ENCODE assay signal across 3 cellular contexts in the genomic region with DNA sequence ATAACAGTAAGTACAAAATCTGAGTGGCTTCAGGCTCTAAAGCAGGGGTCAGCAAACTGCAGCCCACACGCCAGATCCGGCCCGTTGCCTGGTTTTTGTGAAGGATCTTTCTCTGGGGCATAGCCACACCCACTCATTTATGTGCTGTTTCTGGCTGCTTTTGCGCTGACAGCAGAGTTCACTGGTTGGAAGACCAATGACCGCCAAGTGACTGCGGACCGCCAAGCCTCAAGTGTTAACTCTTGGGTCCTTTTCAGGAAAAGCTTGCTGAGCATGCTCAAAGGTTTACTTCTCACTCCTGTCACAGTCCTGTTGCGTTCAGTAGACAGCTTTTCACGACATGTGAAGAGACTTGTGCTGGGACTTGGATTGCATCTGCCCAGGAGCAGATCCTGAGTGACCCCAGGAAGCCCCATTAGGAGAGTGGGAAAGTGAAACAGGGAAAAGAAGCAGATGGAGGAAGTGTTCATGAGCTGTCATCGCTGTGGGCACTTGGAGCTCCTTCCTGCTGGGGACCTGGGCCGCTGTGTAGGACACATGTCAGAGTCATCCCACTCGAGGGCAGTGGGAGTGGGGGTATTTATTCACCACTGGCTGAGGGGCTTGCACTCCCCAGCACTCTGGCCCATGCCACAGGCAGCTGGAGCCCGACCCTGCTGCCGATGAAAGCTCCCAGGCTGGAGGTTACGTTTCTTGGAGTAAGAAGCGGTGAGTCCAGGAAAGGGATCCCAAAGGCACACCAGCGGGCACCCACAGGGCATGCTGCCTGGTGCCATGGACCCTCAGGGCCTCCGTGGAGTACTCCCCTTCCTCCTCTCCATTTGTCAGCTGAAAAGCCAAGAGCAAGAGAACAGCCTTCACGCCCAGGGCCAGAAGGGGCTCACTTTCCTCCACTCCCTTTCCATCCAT.
TF ChIP-seq lines count a peak whose summit lies in the region.

No MANE protein-coding gene starts in this region.

TF ChIP-seq in liver, 16 proteins besides CTCF, POLR2A, EP300 and RAD21:
- TF ChIP-seq NR2F2 (IDR thresholded peaks at IDR 0.05) (peak; percentile 50), HNF4A (conservative IDR thresholded peaks at IDR 0.05) (no peak), FOXA1 (IDR thresholded peaks at IDR 0.05) (no peak), JUND (IDR thresholded peaks at IDR 0.05) (no peak), TAF1 (conservative IDR thresholded peaks at IDR 0.05) (no peak), YY1 (IDR thresholded peaks at IDR 0.05) (no peak), RXRA (IDR thresholded peaks at IDR 0.05) (peak; percentile 78 to 80), SP1 (IDR thresholded peaks at IDR 0.05) (peak; percentile 23)
- TF ChIP-seq, protein P1, sequence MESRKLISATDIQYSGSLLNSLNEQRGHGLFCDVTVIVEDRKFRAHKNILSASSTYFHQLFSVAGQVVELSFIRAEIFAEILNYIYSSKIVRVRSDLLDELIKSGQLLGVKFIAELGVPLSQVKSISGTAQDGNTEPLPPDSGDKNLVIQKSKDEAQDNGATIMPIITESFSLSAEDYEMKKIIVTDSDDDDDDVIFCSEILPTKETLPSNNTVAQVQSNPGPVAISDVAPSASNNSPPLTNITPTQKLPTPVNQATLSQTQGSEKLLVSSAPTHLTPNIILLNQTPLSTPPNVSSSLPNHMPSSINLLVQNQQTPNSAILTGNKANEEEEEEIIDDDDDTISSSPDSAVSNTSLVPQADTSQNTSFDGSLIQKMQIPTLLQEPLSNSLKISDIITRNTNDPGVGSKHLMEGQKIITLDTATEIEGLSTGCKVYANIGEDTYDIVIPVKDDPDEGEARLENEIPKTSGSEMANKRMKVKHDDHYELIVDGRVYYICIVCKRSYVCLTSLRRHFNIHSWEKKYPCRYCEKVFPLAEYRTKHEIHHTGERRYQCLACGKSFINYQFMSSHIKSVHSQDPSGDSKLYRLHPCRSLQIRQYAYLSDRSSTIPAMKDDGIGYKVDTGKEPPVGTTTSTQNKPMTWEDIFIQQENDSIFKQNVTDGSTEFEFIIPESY (IDR thresholded peaks at IDR 0.05) = no peak
- TF ChIP-seq, protein P2, sequence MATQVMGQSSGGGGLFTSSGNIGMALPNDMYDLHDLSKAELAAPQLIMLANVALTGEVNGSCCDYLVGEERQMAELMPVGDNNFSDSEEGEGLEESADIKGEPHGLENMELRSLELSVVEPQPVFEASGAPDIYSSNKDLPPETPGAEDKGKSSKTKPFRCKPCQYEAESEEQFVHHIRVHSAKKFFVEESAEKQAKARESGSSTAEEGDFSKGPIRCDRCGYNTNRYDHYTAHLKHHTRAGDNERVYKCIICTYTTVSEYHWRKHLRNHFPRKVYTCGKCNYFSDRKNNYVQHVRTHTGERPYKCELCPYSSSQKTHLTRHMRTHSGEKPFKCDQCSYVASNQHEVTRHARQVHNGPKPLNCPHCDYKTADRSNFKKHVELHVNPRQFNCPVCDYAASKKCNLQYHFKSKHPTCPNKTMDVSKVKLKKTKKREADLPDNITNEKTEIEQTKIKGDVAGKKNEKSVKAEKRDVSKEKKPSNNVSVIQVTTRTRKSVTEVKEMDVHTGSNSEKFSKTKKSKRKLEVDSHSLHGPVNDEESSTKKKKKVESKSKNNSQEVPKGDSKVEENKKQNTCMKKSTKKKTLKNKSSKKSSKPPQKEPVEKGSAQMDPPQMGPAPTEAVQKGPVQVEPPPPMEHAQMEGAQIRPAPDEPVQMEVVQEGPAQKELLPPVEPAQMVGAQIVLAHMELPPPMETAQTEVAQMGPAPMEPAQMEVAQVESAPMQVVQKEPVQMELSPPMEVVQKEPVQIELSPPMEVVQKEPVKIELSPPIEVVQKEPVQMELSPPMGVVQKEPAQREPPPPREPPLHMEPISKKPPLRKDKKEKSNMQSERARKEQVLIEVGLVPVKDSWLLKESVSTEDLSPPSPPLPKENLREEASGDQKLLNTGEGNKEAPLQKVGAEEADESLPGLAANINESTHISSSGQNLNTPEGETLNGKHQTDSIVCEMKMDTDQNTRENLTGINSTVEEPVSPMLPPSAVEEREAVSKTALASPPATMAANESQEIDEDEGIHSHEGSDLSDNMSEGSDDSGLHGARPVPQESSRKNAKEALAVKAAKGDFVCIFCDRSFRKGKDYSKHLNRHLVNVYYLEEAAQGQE (IDR thresholded peaks at IDR 0.05) = no peak
- TF ChIP-seq, protein P3, sequence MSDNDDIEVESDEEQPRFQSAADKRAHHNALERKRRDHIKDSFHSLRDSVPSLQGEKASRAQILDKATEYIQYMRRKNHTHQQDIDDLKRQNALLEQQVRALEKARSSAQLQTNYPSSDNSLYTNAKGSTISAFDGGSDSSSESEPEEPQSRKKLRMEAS (IDR thresholded peaks at IDR 0.05) = no peak
- TF ChIP-seq, protein P4, sequence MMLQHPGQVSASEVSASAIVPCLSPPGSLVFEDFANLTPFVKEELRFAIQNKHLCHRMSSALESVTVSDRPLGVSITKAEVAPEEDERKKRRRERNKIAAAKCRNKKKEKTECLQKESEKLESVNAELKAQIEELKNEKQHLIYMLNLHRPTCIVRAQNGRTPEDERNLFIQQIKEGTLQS (IDR thresholded peaks at IDR 0.05) = no peak

TF ChIP-seq in HepG2, 621 proteins besides CTCF, POLR2A, EP300 and RAD21:
- TF ChIP-seq TOE1 (CRISPR knock-in tag; IDR thresholded peaks at IDR 0.05) (no peak), RBAK (CRISPR knock-in tag; IDR thresholded peaks at IDR 0.05) (no peak), FOXP1 (IDR thresholded peaks at IDR 0.05) (no peak), FOXP1 (CRISPR knock-in tag; IDR thresholded peaks at IDR 0.05) (no peak), PAWR (CRISPR knock-in tag; IDR thresholded peaks at IDR 0.05; ENCODE audit: borderline replicate concordance) (no peak), SALL1 (CRISPR knock-in tag; IDR thresholded peaks at IDR 0.05) (no peak), AGO2 (optimal IDR thresholded peaks at IDR 0.05; ENCODE audit: low read depth, low read length) (no peak), ZNF17 (CRISPR knock-in tag; IDR thresholded peaks at IDR 0.05) (no peak), ZNF350 (CRISPR knock-in tag; IDR thresholded peaks at IDR 0.05; ENCODE audit: borderline replicate concordance, low read depth) (no peak), ZNF468 (CRISPR knock-in tag; IDR thresholded peaks at IDR 0.05) (no peak)

TF ChIP-seq in K562, 482 proteins besides CTCF, POLR2A, EP300 and RAD21:
- peak; percentile 41 to 56; a peak in 2 of 4 replicates for TF ChIP-seq NRF1 (conservative IDR thresholded peaks at IDR 0.05 in 1 of 2, IDR thresholded peaks at IDR 0.05 in 1 of 2)
- TF ChIP-seq TEAD4 (IDR thresholded peaks at IDR 0.05; ENCODE audit: low read length) = no peak
- TF ChIP-seq TEAD4 (CRISPR knock-in tag; IDR thresholded peaks at IDR 0.05; ENCODE audit: borderline replicate concordance) = no peak
